In genomic region chr12:42024495-42024830, GRCh38 we compare ENCODE assay signal across 8 cellular contexts.
DNase-seq lines count a peak whose midpoint lies in the region; ATAC-seq and TF ChIP-seq lines count a peak whose summit lies in the region.

No MANE protein-coding gene starts in this region.

- H3K4me1 Mint-ChIP-seq in HFFc6 (ENCODE audit: low read depth) (peaks cover 10% of the 10 kb centered on the region; the same call in 1 of the 2 replicates), naive B cell (peaks cover 7% of the 10 kb centered on the region in 3 donors)
- peaks cover 8% of the 10 kb centered on the region for H3K4me1 Mint-ChIP-seq in activated naive CD8-positive, alpha-beta T cell treated with anti-CD3 and anti-CD28 coated beads, Interleukin-2, amount 50 U/mL, for 24 hours

- POLR2A ChIA-PET in AG04450 (lab: Yijun Ruan, JAX): no interaction called here

- ATAC-seq in activated naive CD8-positive, alpha-beta T cell treated with anti-CD3 and anti-CD28 coated beads, Interleukin-2, amount 50 U/mL, for 24 hours: no peak
- no peak for ATAC-seq in naive B cell (ENCODE audit: low read depth in 2 of 2)
- ATAC-seq in HG02870 (IDR thresholded peaks at IDR 0.05; ENCODE audit: unreplicated experiment): no peak
- no peak for ATAC-seq in gastrocnemius medialis

- DNase-seq in AG04450 (ENCODE audit: low read depth, low spot score) (no peak), HFFc6 (no peak), naive B cell (no peak), gastrocnemius medialis (no peak), occipital lobe (lab: John Stamatoyannopoulos, UW) (no peak), NCI-H146 (lab: John Stamatoyannopoulos, UW) (no peak)
- no peak for DNase-seq in activated naive CD8-positive, alpha-beta T cell treated with anti-CD3 and anti-CD28 coated beads, Interleukin-2, amount 50 U/mL, for 24 hours

- H3K36me3 Mint-ChIP-seq in HFFc6 (ENCODE audit: low read depth) (no peaks in the 10 kb centered on the region), naive B cell (no peaks in the 10 kb centered on the region)
- H3K36me3 Mint-ChIP-seq in activated naive CD8-positive, alpha-beta T cell treated with anti-CD3 and anti-CD28 coated beads, Interleukin-2, amount 50 U/mL, for 24 hours (ENCODE audit: low read depth): no peaks in the 10 kb centered on the region

- CTCF ChIA-PET in AG04450 (lab: Charles Lee): interaction anchor here (0.6 to 4.4 kb wide), 71 partner anchors 9 to 1701 kb away, joined by 3 to 125 read pairs (median 4); no protein-coding TSS in a partner anchor

- no peaks in the 10 kb centered on the region for H3K36me3 ChIP-seq in gastrocnemius medialis

- H3K27me3 ChIP-seq in AG04450 (ENCODE audit: control insufficient read depth, insufficient read depth, low read length) (no peaks in the 10 kb centered on the region), gastrocnemius medialis (no peaks in the 10 kb centered on the region)

- H3K27me3 Mint-ChIP-seq in HFFc6 (ENCODE audit: insufficient read depth) (peaks cover 7% of the 10 kb centered on the region), naive B cell (peaks cover 3 to 10% (median 10%) of the 10 kb centered on the region in 3 donors)
- H3K27me3 Mint-ChIP-seq in activated naive CD8-positive, alpha-beta T cell treated with anti-CD3 and anti-CD28 coated beads, Interleukin-2, amount 50 U/mL, for 24 hours: peaks cover 18% of the 10 kb centered on the region

- in situ Hi-C loops in gastrocnemius medialis (cut with MboI; ENCODE audit: low sequenced_read_pairs in 4 of 4): loop anchor here (5.0 to 25.0 kb wide), 8 partner anchors 330 to 1087 kb away; no protein-coding TSS in a partner anchor

- H3K9me3 ChIP-seq in AG04450 (ENCODE audit: control insufficient read depth, insufficient read depth, low read length): no peaks in the 10 kb centered on the region
- no peaks in the 10 kb centered on the region for H3K9me3 ChIP-seq in gastrocnemius medialis

- no peak overlapping the region for H3K27ac ChIP-seq in AG04450 (ENCODE audit: low read depth, low read length)
- H3K27ac ChIP-seq in gastrocnemius medialis: no peak overlapping the region

- TF ChIP-seq CTCF in AG04450 (IDR thresholded peaks at IDR 0.05; ENCODE audit: low read depth, low read length): no peak
- peak; percentile 69 for TF ChIP-seq CTCF in HFFc6 (IDR thresholded peaks at IDR 0.05)
- TF ChIP-seq CTCF in gastrocnemius medialis (IDR thresholded peaks at IDR 0.05 in 4 of 5, conservative IDR thresholded peaks at IDR 0.05 in 1 of 5): peak in 1 of 5 experiments; percentile 19

- H3K4me3 ChIP-seq in AG04450 (ENCODE audit: low read depth, low read length) (peak overlapping the region; percentile 56; the same call in 1 of the 2 replicates), gastrocnemius medialis (peak overlapping the region in 2 of 4 donors; percentile 34 to 51)

- intact Hi-C loops in gastrocnemius medialis (cut with DNase I; ENCODE audit: low total_unique reads): loop anchor here (2.0 to 5.0 kb wide), 3 partner anchors 340 to 1077 kb away; no protein-coding TSS in a partner anchor

- H3K9me3 Mint-ChIP-seq in HFFc6 (no peaks in the 10 kb centered on the region), naive B cell (no peaks in the 10 kb centered on the region)
- no peaks in the 10 kb centered on the region for H3K9me3 Mint-ChIP-seq in activated naive CD8-positive, alpha-beta T cell treated with anti-CD3 and anti-CD28 coated beads, Interleukin-2, amount 50 U/mL, for 24 hours

- H3K4me3 Mint-ChIP-seq in HFFc6: peak overlapping the region; percentile 81
- H3K4me3 Mint-ChIP-seq in activated naive CD8-positive, alpha-beta T cell treated with anti-CD3 and anti-CD28 coated beads, Interleukin-2, amount 50 U/mL, for 24 hours: peak overlapping the region; percentile 61
- H3K4me3 Mint-ChIP-seq in naive B cell: peak overlapping the region in 6 of 8 donors; percentile 58 to 86 (median 76)

- H3K4me1 ChIP-seq in gastrocnemius medialis: no peaks in the 10 kb centered on the region

- no peak for TF ChIP-seq POLR2A in gastrocnemius medialis (IDR thresholded peaks at IDR 0.05)

- H3K27ac Mint-ChIP-seq in HFFc6 (no peak overlapping the region), naive B cell (no peak overlapping the region)
- no peak overlapping the region for H3K27ac Mint-ChIP-seq in activated naive CD8-positive, alpha-beta T cell treated with anti-CD3 and anti-CD28 coated beads, Interleukin-2, amount 50 U/mL, for 24 hours
